Comparison of ENCODE assay signal across 1 cellular context in genomic region chr5:72141440-72142271, GRCh38.
TF ChIP-seq lines count a peak whose summit lies in the region.

No MANE protein-coding gene starts in this region.

TF ChIP-seq in IMR-90, 13 proteins besides CTCF, POLR2A, EP300 and RAD21:
- TF ChIP-seq FOS (IDR thresholded peaks at IDR 0.05; ENCODE audit: low read depth, low read length): peak; percentile 79
- peak; percentile 59; the same call in 1 of the 2 replicates for TF ChIP-seq CEBPB (IDR thresholded peaks at IDR 0.05; ENCODE audit: low read depth, low read length)
- peak; percentile 99 for TF ChIP-seq MAFK (IDR thresholded peaks at IDR 0.05; ENCODE audit: low read depth, low read length)
- TF ChIP-seq NFE2L2 (IDR thresholded peaks at IDR 0.05; ENCODE audit: low read depth, low read length): no peak
